Comparison of ENCODE assay signal across 17 cellular contexts in genomic region chr16:8907096-8907495, GRCh38. TPM values are rescaled to one million over a fixed set of nuclear protein-coding genes. Genes with fewer than 3 reads are reported as not detected.
"Had no signal": no experiment of that assay in that cellular context is flagged by ENCODE, and none has a peak within 500 bp of the region (broad histone marks: within the 10 kb centered on the region; RNA-seq: fewer than 3 reads in every experiment).

No MANE protein-coding gene starts in this region.

- H3K27me3 Mint-ChIP-seq: activated CD4-positive, alpha-beta T cell treated with anti-CD3 and anti-CD28 coated beads, Interleukin-2, amount 10 ng/mL, durations not matched to agents 24 days and 14 days; type B pancreatic cell had no signal

- H3K9me3 Mint-ChIP-seq: activated CD4-positive, alpha-beta T cell treated with anti-CD3 and anti-CD28 coated beads, Interleukin-2, amount 10 ng/mL, durations not matched to agents 24 days and 14 days; mesothelial cell of epicardium; type B pancreatic cell had no signal

- H3K4me3 Mint-ChIP-seq: activated CD4-positive, alpha-beta T cell treated with anti-CD3 and anti-CD28 coated beads, Interleukin-2, amount 10 ng/mL, durations not matched to agents 24 days and 14 days; mesothelial cell of epicardium; type B pancreatic cell had no signal

- ATAC-seq: esophagus mucosa had no signal

- H3K4me2 ChIP-seq: SK-N-SH had no signal

- H3K9ac ChIP-seq: SK-N-SH had no signal

- H3K27ac Mint-ChIP-seq: activated CD4-positive, alpha-beta T cell treated with anti-CD3 and anti-CD28 coated beads, Interleukin-2, amount 10 ng/mL, durations not matched to agents 24 days and 14 days; mesothelial cell of epicardium; type B pancreatic cell had no signal

- DNase-seq: activated CD4-positive, alpha-beta T cell treated with anti-CD3 and anti-CD28 coated beads, Interleukin-2, amount 10 ng/mL, durations not matched to agents 24 days and 14 days; activated gamma-delta T cell; activated T-cell treated with anti-CD3 and anti-CD28 coated beads for 4 hours; amniotic stem cell; cerebellar nuclear complex; hippocampal formation; SK-N-SH; small intestine had no signal

RNA-seq across cellular contexts. Expression of gene LITAFD, which starts 24.9 kb away (rescaled TPM):
- total RNA-seq: activated CD4-positive, alpha-beta T cell treated with anti-CD3 and anti-CD28 coated beads, Interleukin-2, amount 10 ng/mL, durations not matched to agents 24 days and 14 days; activated CD8-positive, alpha-beta memory T cell treated with anti-CD3 and anti-CD28 coated beads for 36 hours; dermis microvascular lymphatic vessel endothelial cell; esophagus mucosa; glomerular endothelial cell; kidney epithelial cell; lower leg skin; mesothelial cell of epicardium; T-helper 1 cell treated with Interleukin-12 subunit alpha and Interleukin-12 subunit beta and Interleukin-4 antibody, amounts not matched to agents 30 ng/mL and 1 ng/mL, for 36 hours had no signal
